In genomic region chr15:62469478-62469873, GRCh38 we compare ENCODE assay signal across 1 cellular context.
TF ChIP-seq lines count a peak whose summit lies in the region.

No MANE protein-coding gene starts in this region.

TF ChIP-seq in GM23338, 12 proteins besides CTCF, POLR2A, EP300 and RAD21 (continued from another document):
- TF ChIP-seq ZNF462 (CRISPR knock-in tag; IDR thresholded peaks at IDR 0.05) (no peak), EZH2 (IDR thresholded peaks at IDR 0.05; ENCODE audit: low read depth, unreplicated experiment) (no peak), EZH2phosphoT487 (IDR thresholded peaks at IDR 0.05; ENCODE audit: unreplicated experiment) (no peak), NANOG (IDR thresholded peaks at IDR 0.05; ENCODE audit: borderline replicate concordance) (no peak)
